ENCODE assay signal across 27 cellular contexts in the genomic region with DNA sequence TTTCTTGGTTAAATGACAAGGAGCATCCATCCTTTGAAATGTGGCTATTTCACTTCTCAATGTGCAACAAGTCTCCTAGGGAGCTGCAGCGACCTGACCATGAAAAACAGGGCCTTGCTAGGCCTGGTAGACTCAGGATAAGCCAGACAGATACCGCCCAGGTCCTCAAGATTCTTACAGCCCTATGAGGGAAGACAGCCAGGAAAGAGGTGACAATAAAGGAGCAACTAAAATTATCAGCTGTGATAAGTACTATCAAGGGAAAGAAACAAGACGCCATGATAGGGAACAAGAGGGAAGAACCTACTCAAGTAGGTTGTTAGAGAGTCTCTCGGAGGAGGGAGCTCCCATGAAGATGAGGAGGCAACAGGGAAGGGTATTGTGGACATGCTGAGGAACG. TPM values are rescaled to one million over a fixed set of nuclear protein-coding genes. Genes with fewer than 3 reads are reported as not detected.
"Had no signal": no experiment of that assay in that cellular context is flagged by ENCODE, and none has a peak within 500 bp of the region (broad histone marks: within the 10 kb centered on the region; RNA-seq: fewer than 3 reads in every experiment).

No MANE protein-coding gene starts in this region.

- H3K4me3 Mint-ChIP-seq: activated B cell treated with CpG ODN at 0.5 μM for 24 hours; activated T-helper 1 cell treated with anti-CD3 and anti-CD28 coated beads, Interleukin-12 subunit alpha, Interleukin-12 subunit beta, Interleukin-2, Interleukin-4 antibody, amounts not matched to agents 30 ng/mL and 10 ng/mL and 1 ng/mL, durations not matched to agents 14 hours and 24 hours and 36 hours; immature natural killer cell; natural killer cell treated with Interleukin-12 subunit alpha and Interleukin-12 subunit beta and Interleukin-15 and Interleukin-18, amount 100 ng/mL, for 72 hours had no signal

- H3K27me3 ChIP-seq: dorsolateral prefrontal cortex, gastroesophageal sphincter, right lobe of liver, testis, transverse colon had no signal

- H3K4me3 ChIP-seq: coronary artery, dorsolateral prefrontal cortex, gastroesophageal sphincter, lung, mucosa of descending colon, right lobe of liver, testis, transverse colon had no signal

- ATAC-seq: gastroesophageal sphincter; left lobe of liver; mucosa of descending colon; natural killer cell treated with Interleukin-12 subunit alpha and Interleukin-12 subunit beta and Interleukin-15 and Interleukin-18, amount 100 ng/mL, for 72 hours; right lobe of liver; stimulated activated naive CD8-positive, alpha-beta T cell treated with anti-CD3 and anti-CD28 coated beads, Interleukin-15, Interleukin-2, amounts not matched to agents 100 U/mL and 50 U/mL, for 24 hours had no signal

- H3K27me3 Mint-ChIP-seq: activated B cell treated with CpG ODN at 0.5 μM for 24 hours; natural killer cell treated with Interleukin-12 subunit alpha and Interleukin-12 subunit beta and Interleukin-15 and Interleukin-18, amount 100 ng/mL, for 72 hours had no signal

- H3K27ac ChIP-seq: coronary artery, dorsolateral prefrontal cortex, gastroesophageal sphincter, right lobe of liver, testis, transverse colon had no signal

- DNase-seq: activated B cell treated with CpG ODN at 0.5 μM for 24 hours; activated CD4-positive, alpha-beta T cell treated with anti-CD3 and anti-CD28 coated beads, Interleukin-2, amount 50 U/mL, for 1 hour; activated gamma-delta T cell treated with Interleukin-2 at 50 U/mL for 16 hours; activated naive CD4-positive, alpha-beta T cell treated with anti-CD3 and anti-CD28 coated beads, Interleukin-2, amount 50 U/mL, for 16 hours; activated T-cell treated with anti-CD3 and anti-CD28 coated beads for 4 hours; dorsolateral prefrontal cortex; effector memory CD4-positive, alpha-beta T cell; hypothalamus; immature natural killer cell; mucosa of descending colon; right lobe of liver; stimulated activated CD4-positive, alpha-beta T cell treated with anti-CD3 and anti-CD28 coated beads, Interleukin-2, amount 100 ng/mL, for 48 hours; stimulated activated naive CD8-positive, alpha-beta T cell treated with anti-CD3 and anti-CD28 coated beads, Interleukin-15, Interleukin-2, amounts not matched to agents 100 U/mL and 50 U/mL, for 24 hours; testis; transverse colon had no signal

- H3K4me1 Mint-ChIP-seq: activated B cell treated with CpG ODN at 0.5 μM for 24 hours had no signal

- H3K9me3 Mint-ChIP-seq: activated B cell treated with CpG ODN at 0.5 μM for 24 hours; activated T-helper 1 cell treated with anti-CD3 and anti-CD28 coated beads, Interleukin-12 subunit alpha, Interleukin-12 subunit beta, Interleukin-2, Interleukin-4 antibody, amounts not matched to agents 30 ng/mL and 10 ng/mL and 1 ng/mL, durations not matched to agents 14 hours and 24 hours and 36 hours; immature natural killer cell; natural killer cell treated with Interleukin-12 subunit alpha and Interleukin-12 subunit beta and Interleukin-15 and Interleukin-18, amount 100 ng/mL, for 72 hours had no signal

- H3K4me1 ChIP-seq: gastroesophageal sphincter, right lobe of liver, testis, transverse colon had no signal

- H3K27ac Mint-ChIP-seq: activated B cell treated with CpG ODN at 0.5 μM for 24 hours; activated T-helper 1 cell treated with anti-CD3 and anti-CD28 coated beads, Interleukin-12 subunit alpha, Interleukin-12 subunit beta, Interleukin-2, Interleukin-4 antibody, amounts not matched to agents 30 ng/mL and 10 ng/mL and 1 ng/mL, durations not matched to agents 14 hours and 24 hours and 36 hours; natural killer cell treated with Interleukin-12 subunit alpha and Interleukin-12 subunit beta and Interleukin-15 and Interleukin-18, amount 100 ng/mL, for 72 hours had no signal

- H3K9me3 ChIP-seq: gastroesophageal sphincter, mucosa of descending colon, right lobe of liver, testis, transverse colon had no signal

RNA-seq across cellular contexts. Expression of gene EMILIN3, which starts 51.4 kb away (rescaled TPM):
- total RNA-seq: activated B cell treated with CpG ODN at 0.5 μM for 24 hours; bronchial epithelial cell; endothelial cell of umbilical vein; fibroblast of villous mesenchyme; mesenteric fat pad; myocyte; natural killer cell treated with Interleukin-12 subunit alpha and Interleukin-12 subunit beta and Interleukin-15 and Interleukin-18, amount 100 ng/mL, for 72 hours; T-helper 2 cell treated with Interferon-gamma antibody and Interleukin-4, amounts not matched to agents 100 ng/mL and 5 ng/mL, for 36 hours had no signal
- polyA plus RNA-seq: immature natural killer cell had no signal
